18 cellular contexts compared by ENCODE assay signal in the genomic region with DNA sequence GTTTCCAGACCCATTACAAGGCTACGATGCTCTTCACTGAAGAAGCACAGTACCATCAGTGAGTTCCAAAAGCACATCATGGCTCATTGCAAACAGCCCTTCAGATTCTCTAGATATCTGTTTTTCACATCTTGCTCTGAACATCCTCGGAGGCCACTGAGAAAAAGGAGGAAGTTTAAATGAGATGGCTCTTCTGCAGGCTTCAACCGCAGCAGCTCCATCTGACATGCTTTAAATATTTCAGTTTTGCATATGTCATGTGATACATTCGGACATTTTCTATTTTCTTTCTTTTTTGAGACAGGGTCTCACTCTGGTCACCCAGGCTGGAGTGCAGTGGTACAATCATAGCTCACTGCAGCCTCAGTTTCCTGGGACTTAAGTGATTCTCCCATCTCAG.
DNase-seq lines count a peak whose midpoint lies in the region; ATAC-seq, FAIRE-seq and TF ChIP-seq lines count a peak whose summit lies in the region.
"Had no signal": no experiment of that assay in that cellular context is flagged by ENCODE, and none has a peak within 500 bp of the region (broad histone marks: within the 10 kb centered on the region; RNA-seq: fewer than 3 reads in every experiment).

No MANE protein-coding gene starts in this region.

- H3K4me1 ChIP-seq in spleen (peaks cover 0 to 22% (median 10%) of the 10 kb centered on the region in 6 donors), HepG2 (ENCODE audit: insufficient read depth, low read length) (no peaks in the 10 kb centered on the region)
- H3K4me1 ChIP-seq: A549 had no signal

- no peak for DNase-seq in activated T-cell treated with anti-CD3 and anti-CD28 coated beads, Interleukin-2, amount 50 U/mL, for 4 hours
- no peak for DNase-seq in activated T-cell treated with anti-CD3 and anti-CD28 coated beads, Interleukin-2, amount 50 U/mL, for 1 hour
- DNase-seq in NOMO-1 (lab: John Stamatoyannopoulos, UW; ENCODE audit: unreplicated experiment in 2 of 2) (peak; percentile 8 to 56), spleen (no peak), HepG2 (ENCODE audit: low spot score) (no peak), T1000 (lab: John Stamatoyannopoulos, UW) (no peak), hypothalamus (lab: John Stamatoyannopoulos, UW) (no peak)
- DNase-seq: activated CD4-positive, alpha-beta T cell treated with anti-CD3 and anti-CD28 coated beads, Interleukin-2, amount 50 U/mL, for 4 hours; naive thymus-derived CD4-positive, alpha-beta T cell; NCI-H1417 treated with DMSO at 0.1 percent for 48 hours; NCI-H774 had no signal

- TF ChIP-seq EP300 in HepG2 (IDR thresholded peaks at IDR 0.05; ENCODE audit: low read depth in 2 of 2, low read length in 2 of 2): no peak
- TF ChIP-seq EP300 in HepG2 (CRISPR knock-in tag; IDR thresholded peaks at IDR 0.05; ENCODE audit: borderline replicate concordance): no peak

- intact Hi-C loops in spleen (cut with DNase I; ENCODE audit: low total_unique reads) (no loop called here), HepG2 (cut with micrococcal nuclease; ENCODE audit: unreplicated experiment) (no loop called here)

- H3K27me3 ChIP-seq in spleen (replicated peaks in 1 of 7) (no peaks in the 10 kb centered on the region), HepG2 (ENCODE audit: control insufficient read depth in 1 of 2, insufficient read depth in 2 of 2, low read length in 2 of 2) (no peaks in the 10 kb centered on the region)
- H3K27me3 ChIP-seq: tibial nerve had no signal

- no peak for ATAC-seq in activated T-cell treated with anti-CD3 and anti-CD28 coated beads, Interleukin-2, amount 50 U/mL, for 4 hours
- ATAC-seq in HG02884 (IDR thresholded peaks at IDR 0.05; ENCODE audit: unreplicated experiment): peak; percentile 42
- no peak for ATAC-seq in HepG2
- ATAC-seq: A549; naive thymus-derived CD4-positive, alpha-beta T cell; SK-N-SH treated with all-trans-retinoic acid at 6 μM for 48 hours had no signal

- H3K36me3 ChIP-seq in spleen (no peaks in the 10 kb centered on the region), HepG2 (replicated peaks in 1 of 2; ENCODE audit: control insufficient read depth in 1 of 2, insufficient read depth in 2 of 2, low read length in 2 of 2) (no peaks in the 10 kb centered on the region)
- H3K36me3 ChIP-seq: tibial nerve had no signal

- no peaks in the 10 kb centered on the region for H3K36me3 Mint-ChIP-seq in activated T-cell treated with anti-CD3 and anti-CD28 coated beads, Interleukin-2, amount 50 U/mL, for 4 hours (ENCODE audit: insufficient read depth)
- H3K36me3 Mint-ChIP-seq: activated naive CD4-positive, alpha-beta T cell treated with anti-CD3 and anti-CD28 coated beads, Interleukin-2, amount 50 U/mL, for 72 hours had no signal

- POLR2A ChIA-PET in HepG2 (lab: Yijun Ruan, JAX): no interaction called here

- no peaks in the 10 kb centered on the region for H3K9me3 Mint-ChIP-seq in activated T-cell treated with anti-CD3 and anti-CD28 coated beads, Interleukin-2, amount 50 U/mL, for 4 hours
- H3K9me3 Mint-ChIP-seq: activated naive CD4-positive, alpha-beta T cell treated with anti-CD3 and anti-CD28 coated beads, Interleukin-2, amount 50 U/mL, for 72 hours had no signal

- TF ChIP-seq CTCF in spleen (IDR thresholded peaks at IDR 0.05 in 8 of 11, conservative IDR thresholded peaks at IDR 0.05 in 3 of 11) (no peak), HepG2 (CRISPR knock-in tag; IDR thresholded peaks at IDR 0.05) (no peak)

- peak overlapping the region; percentile 64 for H3K4me3 Mint-ChIP-seq in activated T-cell treated with anti-CD3 and anti-CD28 coated beads, Interleukin-2, amount 50 U/mL, for 4 hours

- H3K9me3 ChIP-seq in spleen: no peaks in the 10 kb centered on the region
- no peaks in the 10 kb centered on the region for H3K9me3 ChIP-seq in HepG2 (ENCODE audit: low read length)
- H3K9me3 ChIP-seq: A549, tibial nerve had no signal

- 33 to 43% (median 41%) methylated on average over 4 of the region's 4 CpGs for WGBS in spleen, 5 donors
- 20% methylated on average over 4 of the region's 4 CpGs for WGBS in HepG2 (ENCODE audit: low lambda C conversion rate)

- BruUV-seq in HepG2 (replicated peaks; lab: Mats Ljungman, UMichigan): no TSS peak

- no peak for TF ChIP-seq RAD21 in HepG2 (CRISPR knock-in tag; IDR thresholded peaks at IDR 0.05)

- peak overlapping the region in 1 of 8 donors; percentile 2 for H3K4me3 ChIP-seq in spleen
- H3K4me3 ChIP-seq in HepG2 (replicated peaks in 1 of 3; ENCODE audit: insufficient read depth in 1 of 3, low read depth in 2 of 3, low read length in 3 of 3): no peak overlapping the region
- H3K4me3 ChIP-seq: A549, tibial nerve had no signal

- FAIRE-seq in HepG2 (lab: Jason Lieb, UNC): no peak
- FAIRE-seq: A549, colon, H1 had no signal

- H3K79me2 ChIP-seq in HepG2 (ENCODE audit: insufficient read depth, low read length): no peaks in the 10 kb centered on the region

- no peaks in the 10 kb centered on the region for H4K20me1 ChIP-seq in HepG2 (ENCODE audit: insufficient read depth, low read length)

- peaks cover 2% of the 10 kb centered on the region for H3K27me3 Mint-ChIP-seq in activated T-cell treated with anti-CD3 and anti-CD28 coated beads, Interleukin-2, amount 50 U/mL, for 4 hours (ENCODE audit: low read depth)

- CTCF ChIA-PET in HepG2 (lab: Yijun Ruan, JAX; ENCODE audit: low intra/inter-chr PET ratio, low total read pairs): no interaction called here

- H3K4me1 Mint-ChIP-seq in activated T-cell treated with anti-CD3 and anti-CD28 coated beads, Interleukin-2, amount 50 U/mL, for 4 hours (ENCODE audit: low read depth): peaks cover 11% of the 10 kb centered on the region

- H2AFZ ChIP-seq in HepG2 (ENCODE audit: low read length): no peak overlapping the region

- H3K27ac ChIP-seq in spleen (peak overlapping the region in 6 of 8 donors; percentile 16 to 69 (median 40)), HepG2 (ENCODE audit: extremely low read length, insufficient read depth, low read length) (no peak overlapping the region)
- H3K27ac ChIP-seq: A549 had no signal

- no peak overlapping the region for H3K9ac ChIP-seq in HepG2 (ENCODE audit: insufficient read depth, low read depth, low read length)

- in situ Hi-C loops in HepG2 (cut with HindIII; ENCODE audit: extremely low pct_ligation_motif_present, low pct_unique_long_range_greater_than_20kb): no loop called here

- TF ChIP-seq POLR2A in spleen (IDR thresholded peaks at IDR 0.05) (no peak), HepG2 (IDR thresholded peaks at IDR 0.05; ENCODE audit: insufficient read depth in 1 of 2, low read depth in 2 of 2, low read length in 2 of 2) (no peak)

- no peak overlapping the region for H3K4me2 ChIP-seq in HepG2 (ENCODE audit: low read depth, low read length)
- H3K4me2 ChIP-seq: A549 had no signal

TF ChIP-seq in HepG2, 621 proteins besides CTCF, POLR2A, EP300 and RAD21 (continues in another document):
- no peak for TF ChIP-seq SETDB1 (CRISPR knock-in tag; IDR thresholded peaks at IDR 0.05; ENCODE audit: borderline replicate concordance)
- TF ChIP-seq NR2F6 (IDR thresholded peaks at IDR 0.05): no peak
- TF ChIP-seq NR2F6 (CRISPR knock-in tag; IDR thresholded peaks at IDR 0.05): no peak
- TF ChIP-seq, protein P1, sequence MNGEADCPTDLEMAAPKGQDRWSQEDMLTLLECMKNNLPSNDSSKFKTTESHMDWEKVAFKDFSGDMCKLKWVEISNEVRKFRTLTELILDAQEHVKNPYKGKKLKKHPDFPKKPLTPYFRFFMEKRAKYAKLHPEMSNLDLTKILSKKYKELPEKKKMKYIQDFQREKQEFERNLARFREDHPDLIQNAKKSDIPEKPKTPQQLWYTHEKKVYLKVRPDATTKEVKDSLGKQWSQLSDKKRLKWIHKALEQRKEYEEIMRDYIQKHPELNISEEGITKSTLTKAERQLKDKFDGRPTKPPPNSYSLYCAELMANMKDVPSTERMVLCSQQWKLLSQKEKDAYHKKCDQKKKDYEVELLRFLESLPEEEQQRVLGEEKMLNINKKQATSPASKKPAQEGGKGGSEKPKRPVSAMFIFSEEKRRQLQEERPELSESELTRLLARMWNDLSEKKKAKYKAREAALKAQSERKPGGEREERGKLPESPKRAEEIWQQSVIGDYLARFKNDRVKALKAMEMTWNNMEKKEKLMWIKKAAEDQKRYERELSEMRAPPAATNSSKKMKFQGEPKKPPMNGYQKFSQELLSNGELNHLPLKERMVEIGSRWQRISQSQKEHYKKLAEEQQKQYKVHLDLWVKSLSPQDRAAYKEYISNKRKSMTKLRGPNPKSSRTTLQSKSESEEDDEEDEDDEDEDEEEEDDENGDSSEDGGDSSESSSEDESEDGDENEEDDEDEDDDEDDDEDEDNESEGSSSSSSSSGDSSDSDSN (CRISPR knock-in tag; IDR thresholded peaks at IDR 0.05): no peak
- no peak for TF ChIP-seq ZNF12 (CRISPR knock-in tag; IDR thresholded peaks at IDR 0.05)
- TF ChIP-seq GATAD2A (CRISPR knock-in tag; IDR thresholded peaks at IDR 0.05): no peak
- TF ChIP-seq, protein P2, sequence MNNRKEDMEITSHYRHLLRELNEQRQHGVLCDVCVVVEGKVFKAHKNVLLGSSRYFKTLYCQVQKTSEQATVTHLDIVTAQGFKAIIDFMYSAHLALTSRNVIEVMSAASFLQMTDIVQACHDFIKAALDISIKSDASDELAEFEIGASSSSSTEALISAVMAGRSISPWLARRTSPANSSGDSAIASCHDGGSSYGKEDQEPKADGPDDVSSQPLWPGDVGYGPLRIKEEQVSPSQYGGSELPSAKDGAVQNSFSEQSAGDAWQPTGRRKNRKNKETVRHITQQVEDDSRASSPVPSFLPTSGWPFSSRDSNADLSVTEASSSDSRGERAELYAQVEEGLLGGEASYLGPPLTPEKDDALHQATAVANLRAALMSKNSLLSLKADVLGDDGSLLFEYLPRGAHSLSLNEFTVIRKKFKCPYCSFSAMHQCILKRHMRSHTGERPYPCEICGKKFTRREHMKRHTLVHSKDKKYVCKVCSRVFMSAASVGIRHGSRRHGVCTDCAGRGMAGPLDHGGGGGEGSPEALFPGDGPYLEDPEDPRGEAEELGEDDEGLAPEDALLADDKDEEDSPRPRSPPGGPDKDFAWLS (CRISPR knock-in tag; IDR thresholded peaks at IDR 0.05; ENCODE audit: borderline replicate concordance): no peak
- TF ChIP-seq MED1 (CRISPR knock-in tag; IDR thresholded peaks at IDR 0.05): no peak

Comparison
In these comparisons a context has a peak if more than half of its experiments do, and no peak if none do; other contexts are left out.
1. DNase-seq: peak in NOMO-1 (2 of 2); none in activated T-cell treated with anti-CD3 and anti-CD28 coated beads, Interleukin-2, amount 50 U/mL, for 4 hours (single experiment), activated T-cell treated with anti-CD3 and anti-CD28 coated beads, Interleukin-2, amount 50 U/mL, for 1 hour (single experiment), spleen (single experiment), HepG2 (single experiment), T1000 (single experiment) and hypothalamus (0 of 51).